ENCODE assay signal across 9 cellular contexts in genomic region chr9:137757613-137758029, GRCh38.
A peak's percentile ranks its signal among the peaks of the same experiment; 100 is the strongest.
DNase-seq lines count a peak whose midpoint lies in the region; ATAC-seq lines count a peak whose summit lies in the region.
"Had no signal": no experiment of that assay in that cellular context is flagged by ENCODE, and none has a peak within 500 bp of the region (broad histone marks: within the 10 kb centered on the region; RNA-seq: fewer than 3 reads in every experiment).

No MANE protein-coding gene starts in this region.

- ATAC-seq in stimulated activated naive CD8-positive, alpha-beta T cell treated with anti-CD3 and anti-CD28 coated beads, Interleukin-15, Interleukin-2, amounts not matched to agents 100 U/mL and 50 U/mL, for 24 hours = peak; percentile 80
- ATAC-seq in GM18873 (IDR thresholded peaks at IDR 0.05; ENCODE audit: low FRiP score, unreplicated experiment) = no peak

- DNase-seq in activated CD8-positive, alpha-beta memory T cell treated with anti-CD3 and anti-CD28 coated beads, Interleukin-2, amount 50 U/mL, for 48 hours = peak; percentile 34
- DNase-seq in activated CD8-positive, alpha-beta memory T cell treated with anti-CD3 and anti-CD28 coated beads, Interleukin-2, amount 50 U/mL, for 4 hours = no peak
- DNase-seq in SW 1271 (lab: John Stamatoyannopoulos, UW) = peak; percentile 54 to 76
- peak; percentile 43 for DNase-seq in epithelial cell of prostate (ENCODE audit: low read depth, low spot score)
- DNase-seq in stimulated activated naive CD8-positive, alpha-beta T cell treated with anti-CD3 and anti-CD28 coated beads, Interleukin-15, Interleukin-2, amounts not matched to agents 100 U/mL and 50 U/mL, for 24 hours = peak; percentile 57
- no peak for DNase-seq in HUDEP-2 (lab: John Stamatoyannopoulos, UW; ENCODE audit: unreplicated experiment in 76 of 76)
- no peak for DNase-seq in G401 (ENCODE audit: low spot score)

- in situ Hi-C loops in G401 (cut with HindIII; ENCODE audit: low sequenced_read_pairs) = no loop called here

- H3K27ac ChIP-seq in epithelial cell of prostate = peak overlapping the region; percentile 86
- H3K27ac ChIP-seq: A549 had no signal

Comparison
In these comparisons a context has a peak if more than half of its experiments do, and no peak if none do; other contexts are left out.
1. DNase-seq: peak in activated CD8-positive, alpha-beta memory T cell treated with anti-CD3 and anti-CD28 coated beads, Interleukin-2, amount 50 U/mL, for 48 hours (single experiment), SW 1271 (2 of 2), epithelial cell of prostate (single experiment) and stimulated activated naive CD8-positive, alpha-beta T cell treated with anti-CD3 and anti-CD28 coated beads, Interleukin-15, Interleukin-2, amounts not matched to agents 100 U/mL and 50 U/mL, for 24 hours (single experiment); none in activated CD8-positive, alpha-beta memory T cell treated with anti-CD3 and anti-CD28 coated beads, Interleukin-2, amount 50 U/mL, for 4 hours (single experiment), HUDEP-2 (0 of 76) and G401 (single experiment).